Comparison of ENCODE assay signal across 9 cellular contexts in the genomic region with DNA sequence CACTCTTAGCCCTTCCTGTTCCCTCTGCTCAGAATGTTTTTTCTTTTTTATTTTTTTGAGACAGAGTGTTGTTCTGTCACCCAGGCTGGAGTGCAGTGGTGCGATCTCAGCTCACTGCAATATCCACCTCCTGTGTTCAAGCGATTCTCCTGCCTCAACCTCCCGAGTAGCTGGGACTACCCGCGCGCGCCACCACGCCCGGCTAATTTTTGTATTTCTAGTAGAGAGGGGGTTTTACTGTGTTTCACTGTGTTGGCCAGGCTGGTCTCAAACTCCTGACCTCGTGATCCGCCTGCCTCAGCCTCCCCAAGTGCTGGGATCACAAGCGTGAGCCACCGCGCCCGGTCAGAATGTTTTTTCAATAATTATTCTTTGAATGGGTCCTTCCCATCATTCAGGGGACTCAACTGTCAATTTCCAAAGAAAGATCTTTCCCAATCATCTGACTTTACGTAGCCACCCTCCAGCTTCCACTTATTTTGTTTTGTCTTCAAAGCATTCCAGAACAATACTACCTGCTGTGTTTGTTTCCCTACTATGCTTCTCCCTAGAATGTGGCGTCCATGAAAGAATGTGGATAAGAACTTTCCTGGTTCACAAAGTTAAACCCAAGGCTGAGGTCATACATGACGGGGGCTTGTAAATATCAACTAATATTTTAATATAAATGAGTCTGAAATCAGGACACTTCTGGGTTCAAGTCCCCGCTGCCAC. TPM values are rescaled to one million over a fixed set of nuclear protein-coding genes. Genes with fewer than 3 reads are reported as not detected.
DNase-seq lines count a peak whose midpoint lies in the region; ATAC-seq, FAIRE-seq and TF ChIP-seq lines count a peak whose summit lies in the region.
"Had no signal": no experiment of that assay in that cellular context is flagged by ENCODE, and none has a peak within 500 bp of the region (broad histone marks: within the 10 kb centered on the region; RNA-seq: fewer than 3 reads in every experiment).

No MANE protein-coding gene starts in this region.

- CTCF ChIA-PET in naive thymus-derived CD4-positive, alpha-beta T cell (lab: Charles Lee), result interaction anchor here (0.7 to 1.3 kb wide), 3 partner anchors 9 to 1776 kb away, joined by 3 to 5 read pairs (median 3); no protein-coding TSS in a partner anchor

- H3K9me3 ChIP-seq in naive thymus-derived CD4-positive, alpha-beta T cell (ENCODE audit: control insufficient read depth in 2 of 3, low read length in 3 of 3), result no peaks in the 10 kb centered on the region

- peaks cover 25% of the 10 kb centered on the region in 2 donors for H3K4me1 ChIP-seq in naive thymus-derived CD4-positive, alpha-beta T cell (ENCODE audit: control insufficient read depth in 2 of 2, insufficient read depth in 2 of 2, low read length in 2 of 2)

- H3K4me1 Mint-ChIP-seq in dendritic cell treated with granulocyte-macrophage colony-stimulating factor and Interleukin-4, amounts not matched to agents 40 ng/mL and 50 ng/mL, for 4 days (ENCODE audit: low read depth), result peaks cover 47% of the 10 kb centered on the region
- H3K4me1 Mint-ChIP-seq in naive thymus-derived CD4-positive, alpha-beta T cell, result peaks cover 16 to 44% (median 29%) of the 10 kb centered on the region in 7 donors

- no peaks in the 10 kb centered on the region for H3K9me3 Mint-ChIP-seq in dendritic cell treated with granulocyte-macrophage colony-stimulating factor and Interleukin-4, amounts not matched to agents 40 ng/mL and 50 ng/mL, for 4 days
- H3K9me3 Mint-ChIP-seq in naive thymus-derived CD4-positive, alpha-beta T cell, result peaks cover 0 to 1% (median 0%) of the 10 kb centered on the region in 11 donors

- no peaks in the 10 kb centered on the region for H3K27me3 Mint-ChIP-seq in dendritic cell treated with granulocyte-macrophage colony-stimulating factor and Interleukin-4, amounts not matched to agents 40 ng/mL and 50 ng/mL, for 4 days
- H3K27me3 Mint-ChIP-seq in naive thymus-derived CD4-positive, alpha-beta T cell, result no peaks in the 10 kb centered on the region

- peaks cover 64% of the 10 kb centered on the region for H3K36me3 Mint-ChIP-seq in dendritic cell treated with granulocyte-macrophage colony-stimulating factor and Interleukin-4, amounts not matched to agents 40 ng/mL and 50 ng/mL, for 4 days (ENCODE audit: low read depth)
- peaks cover 0 to 13% (median 0%) of the 10 kb centered on the region in 5 donors for H3K36me3 Mint-ChIP-seq in naive thymus-derived CD4-positive, alpha-beta T cell

- DNase-seq in AG10803 (ENCODE audit: low read depth), result no peak
- no peak for DNase-seq in LNCaP clone FGC (ENCODE audit: low read depth)
- DNase-seq in naive thymus-derived CD4-positive, alpha-beta T cell, result no peak
- no peak for DNase-seq in superior temporal gyrus (ENCODE audit: extremely low spot score)
- no peak for DNase-seq in GM12891 (ENCODE audit: insufficient read length, low spot score)
- DNase-seq in occipital lobe (lab: John Stamatoyannopoulos, UW), result no peak
- DNase-seq: amniotic stem cell had no signal

- H3K27ac ChIP-seq in naive thymus-derived CD4-positive, alpha-beta T cell (ENCODE audit: low read depth, low read length), result peak overlapping the region; percentile 96

- POLR2A ChIA-PET in naive thymus-derived CD4-positive, alpha-beta T cell (lab: Charles Lee), result interaction anchor here (2.1 to 4.5 kb wide), 3 partner anchors 9 to 376 kb away, joined by 7 to 31 read pairs (median 12); a partner anchor contains a TSS

- intact Hi-C loops in dendritic cell treated with granulocyte-macrophage colony-stimulating factor and Interleukin-4, amounts not matched to agents 40 ng/mL and 50 ng/mL, for 4 days (cut with micrococcal nuclease), result loop anchor here (10.0 kb wide), 2 partner anchors 55 to 165 kb away; no protein-coding TSS in a partner anchor
- intact Hi-C loops in naive thymus-derived CD4-positive, alpha-beta T cell (cut with micrococcal nuclease), result loop anchor here (2.0 kb wide), 2 partner anchors 111 to 125 kb away; a partner anchor contains a TSS

- no peak for FAIRE-seq in GM12891 (lab: Jason Lieb, UNC)

- no peaks in the 10 kb centered on the region for H3K27me3 ChIP-seq in naive thymus-derived CD4-positive, alpha-beta T cell (ENCODE audit: control insufficient read depth in 2 of 2, insufficient read depth in 2 of 2, low read length in 2 of 2)

- peaks cover 4 to 57% (median 4%) of the 10 kb centered on the region in 3 experiments for H3K36me3 ChIP-seq in naive thymus-derived CD4-positive, alpha-beta T cell (ENCODE audit: control insufficient read depth in 2 of 3, insufficient read depth in 3 of 3, low read length in 3 of 3)

- H3K27ac Mint-ChIP-seq in dendritic cell treated with granulocyte-macrophage colony-stimulating factor and Interleukin-4, amounts not matched to agents 40 ng/mL and 50 ng/mL, for 4 days, result peak overlapping the region; percentile 93
- peak overlapping the region; percentile 94 to 99 (median 98) for H3K27ac Mint-ChIP-seq in naive thymus-derived CD4-positive, alpha-beta T cell

- H3K4me3 ChIP-seq in AG10803 (ENCODE audit: low read length), result peak overlapping the region; percentile 98
- peak overlapping the region; percentile 94 for H3K4me3 ChIP-seq in LNCaP clone FGC (ENCODE audit: low read depth, low read length)
- peak overlapping the region; percentile 98 for H3K4me3 ChIP-seq in naive thymus-derived CD4-positive, alpha-beta T cell (ENCODE audit: low read length)

- H3K4me3 Mint-ChIP-seq in dendritic cell treated with granulocyte-macrophage colony-stimulating factor and Interleukin-4, amounts not matched to agents 40 ng/mL and 50 ng/mL, for 4 days, result peak overlapping the region; percentile 90
- peak overlapping the region; percentile 90 to 99 (median 98) for H3K4me3 Mint-ChIP-seq in naive thymus-derived CD4-positive, alpha-beta T cell

- no peak for TF ChIP-seq POLR2A in GM12891 (IDR thresholded peaks at IDR 0.05; ENCODE audit: low read depth, low read length)

- TF ChIP-seq CTCF in AG10803 (conservative IDR thresholded peaks at IDR 0.05; ENCODE audit: low read length) (no peak), LNCaP clone FGC (IDR thresholded peaks at IDR 0.05; ENCODE audit: control insufficient read depth, extremely low read depth, insufficient read depth) (no peak)

- no peak for ATAC-seq in naive thymus-derived CD4-positive, alpha-beta T cell
- ATAC-seq in GM18517 (IDR thresholded peaks at IDR 0.05; ENCODE audit: unreplicated experiment), result no peak

TF ChIP-seq in GM12891, 5 proteins besides CTCF, POLR2A, EP300 and RAD21:
- TF ChIP-seq POU2F2 (IDR thresholded peaks at IDR 0.05; ENCODE audit: low read depth, low read length) (no peak), PAX5 (IDR thresholded peaks at IDR 0.05; ENCODE audit: insufficient read depth, low read length, severe bottlenecking) (no peak), SPI1 (IDR thresholded peaks at IDR 0.05; ENCODE audit: low read depth, low read length) (no peak), POLR2AphosphoS5 (IDR thresholded peaks at IDR 0.05; ENCODE audit: low read depth, low read length) (no peak), TAF1 (IDR thresholded peaks at IDR 0.05; ENCODE audit: low read depth, low read length) (no peak)

RNA-seq across cellular contexts. Expression of a gene that starts 1.2 kb away (rescaled TPM):
- total RNA-seq in naive thymus-derived CD4-positive, alpha-beta T cell, result 10 to 100 TPM; 16.8 to 50.3 (median 30.0) TPM
- polyA plus RNA-seq in naive thymus-derived CD4-positive, alpha-beta T cell, result 100 to 1,000 TPM; 108 to 121 TPM
- 148 TPM for polyA plus RNA-seq in GM12891 (2012; ENCODE audit: low read depth, missing spikeins)
- total RNA-seq in occipital lobe, result 10.5 TPM

RNA-seq across cellular contexts. Expression of a gene that starts 1.3 kb away (rescaled TPM):
- total RNA-seq in naive thymus-derived CD4-positive, alpha-beta T cell, result 1,000 to 10,000 TPM; 2,319 to 4,111 (median 3,327) TPM
- polyA plus RNA-seq in naive thymus-derived CD4-positive, alpha-beta T cell, result 1,000 to 10,000 TPM; 3,564 to 3,677 TPM
- 3,587 TPM for polyA plus RNA-seq in GM12891 (2012; ENCODE audit: low read depth, missing spikeins)
- 161 TPM for total RNA-seq in occipital lobe

RNA-seq across cellular contexts. Expression of a gene that starts 11.8 kb away (rescaled TPM):
- total RNA-seq in naive thymus-derived CD4-positive, alpha-beta T cell, result 10 to 100 TPM; 20.5 to 52.0 (median 27.2) TPM
- 10 to 100 TPM; 42.2 to 44.0 TPM for polyA plus RNA-seq in naive thymus-derived CD4-positive, alpha-beta T cell
- 25.6 TPM for polyA plus RNA-seq in GM12891 (2012; ENCODE audit: low read depth, missing spikeins)
- total RNA-seq in occipital lobe, result 13.4 TPM

RNA-seq across cellular contexts. Expression of a gene that starts 23.1 kb away (rescaled TPM):
- total RNA-seq in naive thymus-derived CD4-positive, alpha-beta T cell, result 1 to 10 TPM; 1.3 to 4.4 (median 1.8) TPM
- polyA plus RNA-seq in naive thymus-derived CD4-positive, alpha-beta T cell, result under 1 TPM; 0.52 to 0.72 TPM
- 0.15 TPM for polyA plus RNA-seq in GM12891 (2012; ENCODE audit: low read depth, missing spikeins)
- 5.1 TPM for total RNA-seq in occipital lobe

RNA-seq across cellular contexts. Expression of a gene that starts 44.0 kb away (rescaled TPM):
- 1 to 10 TPM in 1 of 5 experiments, not detected in 4; 1.1 TPM for total RNA-seq in naive thymus-derived CD4-positive, alpha-beta T cell
- not detected for polyA plus RNA-seq in naive thymus-derived CD4-positive, alpha-beta T cell
- 0.12 TPM for polyA plus RNA-seq in GM12891 (2012; ENCODE audit: low read depth, missing spikeins)
- total RNA-seq in occipital lobe, result 0.94 TPM

Comparison
In these comparisons a context has a peak if more than half of its experiments do, and no peak if none do; other contexts are left out.
1. RNA of a gene that starts 1.3 kb away (total RNA-seq): 2,319 to 4,111 TPM in naive thymus-derived CD4-positive, alpha-beta T cell; 161 TPM in occipital lobe (single experiment); every median in the first group is over 10 times any median in the second.
2. Peak in every context shown above with its lines, with median percentiles within 50 percentile points of each other: H3K4me3 ChIP-seq.